20 cellular contexts compared by ENCODE assay signal in the genomic region with DNA sequence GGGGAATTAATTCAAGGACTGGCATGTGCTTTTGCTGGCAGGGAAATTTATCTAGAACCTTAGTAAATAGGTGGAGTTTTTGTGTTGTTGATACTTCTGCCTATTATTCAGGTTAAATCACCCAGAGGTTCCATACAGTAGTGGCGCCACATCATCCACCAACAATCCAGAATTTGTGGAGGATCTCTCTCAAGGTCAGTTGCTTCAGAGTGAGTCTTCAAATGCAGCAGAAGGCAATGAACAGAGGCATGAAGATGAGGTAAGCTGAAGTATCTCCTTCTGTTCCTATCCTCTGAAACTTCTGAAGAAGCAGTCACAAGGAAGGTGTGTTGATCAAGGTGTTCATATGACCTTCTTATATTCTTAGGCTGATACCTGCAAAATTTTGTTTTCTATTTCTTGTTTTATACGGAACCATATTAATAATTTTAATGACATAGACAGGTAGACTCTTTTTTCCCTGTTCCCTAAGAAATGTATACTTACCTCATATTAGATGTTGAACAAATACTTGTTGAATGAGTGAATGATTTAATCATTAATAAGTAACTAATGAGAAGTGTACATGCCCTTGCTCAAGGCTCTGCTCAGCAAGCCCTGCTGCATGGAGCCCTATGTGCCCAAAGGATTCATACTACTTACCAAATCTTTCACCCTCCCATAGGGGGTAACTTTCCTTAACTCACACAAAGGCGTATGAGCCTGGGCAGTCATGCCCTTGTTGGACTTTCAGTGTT. TPM values are rescaled to one million over a fixed set of nuclear protein-coding genes. Genes with fewer than 3 reads are reported as not detected.
DNase-seq lines count a peak whose midpoint lies in the region; ATAC-seq, FAIRE-seq and TF ChIP-seq lines count a peak whose summit lies in the region.
"Had no signal": no experiment of that assay in that cellular context is flagged by ENCODE, and none has a peak within 500 bp of the region (broad histone marks: within the 10 kb centered on the region; RNA-seq: fewer than 3 reads in every experiment).

No MANE protein-coding gene starts in this region.

- no peak for TF ChIP-seq POLR2A in esophagus squamous epithelium (IDR thresholded peaks at IDR 0.05)

- H3K9me2 ChIP-seq in hepatocyte (replicated peaks; ENCODE audit: insufficient read depth), result no peaks in the 10 kb centered on the region

- peak; percentile 49 for FAIRE-seq in RCC 7860 (lab: Jason Lieb, UNC)
- FAIRE-seq in pancreas (lab: Jason Lieb, UNC), result no peak
- FAIRE-seq: G401.6 had no signal

- WGBS in hepatocyte (ENCODE audit: low lambda C conversion rate, missing lambda C conversion rate), result 93% methylated on average over 3 of the region's 3 CpGs
- WGBS in pancreas, 2 donors, result 70 to 74% methylated on average over 3 of the region's 3 CpGs
- WGBS in esophagus squamous epithelium, 2 donors, result 95 to 99% methylated on average over 3 of the region's 3 CpGs

- H3K79me2 ChIP-seq in hepatocyte, result peaks cover 10% of the 10 kb centered on the region

- H3K4me1 ChIP-seq in hepatocyte (ENCODE audit: insufficient read depth), result no peaks in the 10 kb centered on the region
- peaks cover 4 to 12% (median 6%) of the 10 kb centered on the region in 3 donors for H3K4me1 ChIP-seq in pancreas
- H3K4me1 ChIP-seq in esophagus squamous epithelium, result no peaks in the 10 kb centered on the region

- H3K36me3 ChIP-seq in hepatocyte (replicated peaks; ENCODE audit: insufficient read depth, low read depth) (peaks cover 4% of the 10 kb centered on the region), pancreas (peaks cover 0 to 23% (median 6%) of the 10 kb centered on the region in 3 donors), esophagus squamous epithelium (peaks cover 0 to 80% (median 0%) of the 10 kb centered on the region in 3 donors)

- no peak overlapping the region for H2AFZ ChIP-seq in hepatocyte

- intact Hi-C loops in pancreas (cut with DNase I) (no loop called here), esophagus squamous epithelium (cut with DNase I) (no loop called here)

- H3K4me3 ChIP-seq in hepatocyte (no peak overlapping the region), pancreas (no peak overlapping the region), esophagus squamous epithelium (no peak overlapping the region)
- H3K4me3 ChIP-seq: HAP-1, SK-N-MC had no signal

- H3K4me2 ChIP-seq in hepatocyte, result no peak overlapping the region

- H3K9me3 ChIP-seq in hepatocyte (ENCODE audit: low read depth) (no peaks in the 10 kb centered on the region), pancreas (no peaks in the 10 kb centered on the region), esophagus squamous epithelium (no peaks in the 10 kb centered on the region)
- H3K9me3 ChIP-seq: HAP-1 had no signal

- H3K27me3 ChIP-seq in hepatocyte, result no peaks in the 10 kb centered on the region
- H3K27me3 ChIP-seq in pancreas, result no peaks in the 10 kb centered on the region
- no peaks in the 10 kb centered on the region for H3K27me3 ChIP-seq in esophagus squamous epithelium

- no peak for TF ChIP-seq CTCF in hepatocyte (IDR thresholded peaks at IDR 0.05; ENCODE audit: poor library complexity)
- no peak for TF ChIP-seq CTCF in pancreas (IDR thresholded peaks at IDR 0.05)
- TF ChIP-seq CTCF in esophagus squamous epithelium (IDR thresholded peaks at IDR 0.05), result no peak

- peak; percentile 75 to 97 (median 80) for ATAC-seq in pancreas
- no peak for ATAC-seq in HG03039 (IDR thresholded peaks at IDR 0.05; ENCODE audit: unreplicated experiment)

- DNase-seq in EH (ENCODE audit: low read depth), result peak; percentile 34
- DNase-seq in RCC 7860 (ENCODE audit: low spot score), result peak; percentile 32
- peak; percentile 6 for DNase-seq in hepatocyte (ENCODE audit: low spot score)
- DNase-seq in pancreas, result no peak
- DNase-seq in mucosa of gallbladder (ENCODE audit: low spot score), result no peak
- DNase-seq in mesenteric fat pad (ENCODE audit: low spot score), result no peak
- no peak for DNase-seq in esophagus squamous epithelium (lab: John Stamatoyannopoulos, UW)
- DNase-seq: COR-L47; DMS79; KBM-7; NCI-H1105; NCI-H2081; NCI-H2171 treated with DMSO at 0.1 percent for 48 hours; NCI-H446; NK-92 treated with Interleukin-12 subunit alpha and Interleukin-12 subunit beta, amount 100 ng/mL, for 24 hours; SHP77 had no signal

- H3K27ac ChIP-seq in hepatocyte (no peak overlapping the region), pancreas (peak overlapping the region in 1 of 4 donors; percentile 9), esophagus squamous epithelium (no peak overlapping the region)
- H3K27ac ChIP-seq: SK-N-MC had no signal

- H4K20me1 ChIP-seq in hepatocyte (ENCODE audit: insufficient read depth, poor library complexity, severe bottlenecking), result no peaks in the 10 kb centered on the region

RNA-seq across cellular contexts. Expression of gene HMG20A, which starts 43.6 kb away (rescaled TPM):
- total RNA-seq in hepatocyte (35.0 and 37.6 TPM in 2 replicates), pancreas (10 to 100 TPM; 11.0 to 20.5 (median 13.8) TPM), mucosa of gallbladder (36.6 TPM), mesenteric fat pad (20.7 TPM), esophagus squamous epithelium (10 to 100 TPM in 3 of 4 donors, 1 to 10 TPM in 1; 7.9 to 22.7 (median 12.9) TPM)
- polyA plus RNA-seq in hepatocyte (20.3 and 23.3 TPM in 2 replicates), pancreas (10 to 100 TPM in 1 of 2 donors, 1 to 10 TPM in 1; 7.8 to 12.0 TPM)

RNA-seq across cellular contexts. Expression of gene PEAK1, which starts 44.4 kb away (rescaled TPM):
- total RNA-seq in hepatocyte (27.1 and 30.1 TPM in 2 replicates), pancreas (10 to 100 TPM in 5 of 6 donors, 1 to 10 TPM in 1; 9.1 to 27.6 (median 12.5) TPM), mucosa of gallbladder (62.1 TPM), mesenteric fat pad (83.4 TPM), esophagus squamous epithelium (10 to 100 TPM in 3 of 4 donors, 1 to 10 TPM in 1; 8.6 to 47.3 (median 14.0) TPM)
- polyA plus RNA-seq in hepatocyte (5.2 and 8.1 TPM in 2 replicates), pancreas (1 to 10 TPM; 1.8 to 4.6 TPM)

Comparison
In these comparisons a context has a peak if more than half of its experiments do, and no peak if none do; other contexts are left out.
1. DNase-seq: peak in EH (single experiment), RCC 7860 (single experiment) and hepatocyte (single experiment); none in pancreas (0 of 6), mucosa of gallbladder (single experiment), mesenteric fat pad (single experiment) and esophagus squamous epithelium (single experiment).